ENCODE assay signal across 25 cellular contexts in the genomic region with DNA sequence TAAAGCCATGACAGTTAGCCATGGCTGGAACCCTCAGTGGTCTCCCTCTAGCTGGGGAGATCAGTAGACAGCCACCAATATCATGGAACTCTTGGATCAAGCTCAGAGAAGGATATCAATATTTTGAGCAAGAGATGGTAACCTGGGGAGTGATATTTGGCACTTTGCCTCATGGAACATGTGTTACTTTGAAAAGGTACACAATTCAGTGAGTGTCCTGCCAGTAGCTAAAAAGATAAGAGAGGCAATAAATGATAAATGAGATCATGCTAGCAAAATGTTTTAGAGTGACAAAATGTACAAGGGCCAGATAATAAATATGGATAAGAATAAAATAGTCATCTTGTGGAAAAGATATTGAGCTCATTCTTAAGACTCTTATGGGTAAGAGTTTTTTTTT.
"Had no signal": no experiment of that assay in that cellular context is flagged by ENCODE, and none has a peak within 500 bp of the region (broad histone marks: within the 10 kb centered on the region; RNA-seq: fewer than 3 reads in every experiment).

No MANE protein-coding gene starts in this region.

- H3K9me3 Mint-ChIP-seq: nephron had no signal

- DNase-seq: kidney glomerular epithelial cell; left colon; left lung; lower lobe of right lung; mammary epithelial cell; mesenchymal stem cell; naive thymus-derived CD8-positive, alpha-beta T cell; nucleus accumbens; pancreas; posterior cingulate gyrus; retina; right cardiac atrium; spleen; stimulated activated CD4-positive, alpha-beta T cell treated with anti-CD3 and anti-CD28 coated beads, Interleukin-4, amount 100 ng/mL, for 24 hours; stimulated activated naive CD4-positive, alpha-beta T cell; tibial artery; upper lobe of right lung had no signal

- H3K27me3 ChIP-seq: left lung, pancreas, spleen, suprapubic skin, tibial artery, upper lobe of right lung had no signal

- ATAC-seq: left colon; left lung; lower lobe of right lung; naive thymus-derived CD8-positive, alpha-beta T cell; right cardiac atrium; sciatic nerve; stimulated activated effector memory CD8-positive, alpha-beta T cell treated with anti-CD3 and anti-CD28 coated beads, Interleukin-12 subunit alpha, Interleukin-12 subunit beta, amount 100 ng/mL, for 72 hours; upper lobe of right lung had no signal

- H3K27ac Mint-ChIP-seq: naive thymus-derived CD8-positive, alpha-beta T cell; nephron; stimulated activated effector memory CD8-positive, alpha-beta T cell treated with anti-CD3 and anti-CD28 coated beads, Interleukin-12 subunit alpha, Interleukin-12 subunit beta, amount 100 ng/mL, for 72 hours; stimulated activated naive CD8-positive, alpha-beta T cell treated with anti-CD3 and anti-CD28 coated beads, Interleukin-15, Interleukin-2, amounts not matched to agents 100 ng/mL and 50 ng/mL, for 24 hours had no signal

- H3K27ac ChIP-seq: left lung, lower lobe of right lung, pancreas, prostate gland, skin epidermis, spleen, suprapubic skin, thoracic aorta, tibial artery, upper lobe of right lung had no signal

- H3K9me3 ChIP-seq: left lung, lower lobe of right lung, pancreas, prostate gland, suprapubic skin, thoracic aorta, tibial artery, upper lobe of right lung had no signal

- H3K4me3 ChIP-seq: left lung, lower lobe of right lung, pancreas, prostate gland, skin epidermis, spleen, suprapubic skin, thoracic aorta, tibial artery, upper lobe of right lung had no signal

- H3K36me3 ChIP-seq: left lung, lower lobe of right lung, pancreas, prostate gland, spleen, suprapubic skin, thoracic aorta, tibial artery, upper lobe of right lung had no signal

- H3K36me3 Mint-ChIP-seq: naive thymus-derived CD8-positive, alpha-beta T cell; stimulated activated effector memory CD8-positive, alpha-beta T cell treated with anti-CD3 and anti-CD28 coated beads, Interleukin-12 subunit alpha, Interleukin-12 subunit beta, amount 100 ng/mL, for 72 hours had no signal

- H3K4me1 ChIP-seq: left lung, lower lobe of right lung, pancreas, prostate gland, spleen, suprapubic skin, tibial artery, upper lobe of right lung had no signal
